1 cellular context compared by ENCODE assay signal in genomic region chr11:63719987-63720386, GRCh38.
A peak's percentile ranks its signal among the peaks of the same experiment; 100 is the strongest.
TF ChIP-seq lines count a peak whose summit lies in the region.

No MANE protein-coding gene starts in this region.

TF ChIP-seq in K562, 482 proteins besides CTCF, POLR2A, EP300 and RAD21:
- TF ChIP-seq NELFE (IDR thresholded peaks at IDR 0.05; ENCODE audit: insufficient read depth, insufficient read length) (no peak), NFIC (IDR thresholded peaks at IDR 0.05) (peak; percentile 81)
